23 cellular contexts compared by ENCODE assay signal in the genomic region with DNA sequence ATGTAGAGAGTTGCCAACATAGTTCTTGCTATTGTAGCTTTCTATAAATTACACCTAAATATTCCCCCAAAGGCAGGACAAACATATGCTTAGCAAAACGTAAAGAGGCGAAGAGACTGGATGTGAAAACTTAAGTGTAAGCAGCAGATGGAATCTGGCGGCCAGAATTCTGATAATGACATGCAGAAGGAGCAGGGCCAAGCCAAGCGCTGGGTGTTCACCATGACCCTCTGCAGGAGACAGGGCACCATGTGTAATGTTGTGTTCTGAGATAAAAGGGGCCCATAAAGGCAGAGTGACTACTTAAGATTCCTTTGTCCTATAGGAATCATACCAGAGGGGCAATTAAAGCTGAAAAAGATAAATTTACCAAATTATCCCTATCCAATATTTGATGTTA.
"Had no signal": no experiment of that assay in that cellular context is flagged by ENCODE, and none has a peak within 500 bp of the region (broad histone marks: within the 10 kb centered on the region; RNA-seq: fewer than 3 reads in every experiment).

No MANE protein-coding gene starts in this region.

- H3K4me3 ChIP-seq: hepatocyte, left ventricle myocardium inferior, lower lobe of right lung, pancreas, prostate gland, right lobe of liver, spleen, tibial artery, upper lobe of right lung, vagina had no signal

- H3K9me3 ChIP-seq: left ventricle myocardium inferior, lower lobe of right lung, pancreas, prostate gland, right lobe of liver, spleen, tibial artery, upper lobe of right lung, vagina had no signal

- H3K27ac ChIP-seq: hepatocyte, left ventricle myocardium inferior, lower lobe of right lung, pancreas, prostate gland, right lobe of liver, tibial artery, upper lobe of right lung, vagina had no signal

- H3K27me3 Mint-ChIP-seq: dendritic cell treated with granulocyte-macrophage colony-stimulating factor and Interleukin-4, amounts not matched to agents 40 ng/mL and 50 ng/mL, for 4 days; stimulated activated naive CD8-positive, alpha-beta T cell treated with anti-CD3 and anti-CD28 coated beads, Interleukin-15, Interleukin-2, amounts not matched to agents 100 ng/mL and 50 ng/mL, for 24 hours had no signal

- DNase-seq: erythroblast; head of caudate nucleus; kidney; left cardiac atrium; left ventricle myocardium inferior; lower lobe of right lung; midbrain; pancreas; right lobe of liver; spleen; stimulated activated CD4-positive, alpha-beta T cell treated with anti-CD3 and anti-CD28 coated beads, Interleukin-15, amount 100 ng/mL, for 24 hours; stimulated activated CD4-positive, alpha-beta T cell treated with anti-CD3 and anti-CD28 coated beads, Interleukin-1b, Interleukin-23, amount 100 ng/mL, for 48 hours; stimulated activated CD4-positive, alpha-beta T cell treated with anti-CD3 and anti-CD28 coated beads, Interleukin-4, amount 100 ng/mL, for 24 hours; tibial artery; upper lobe of right lung had no signal

- H3K9me3 Mint-ChIP-seq: dendritic cell treated with granulocyte-macrophage colony-stimulating factor and Interleukin-4, amounts not matched to agents 40 ng/mL and 50 ng/mL, for 4 days; natural killer cell treated with Interleukin-12 subunit alpha and Interleukin-12 subunit beta and Interleukin-15 and Interleukin-18, amount 100 ng/mL, for 72 hours; stimulated activated memory B cell treated with anti-CD40 and anti-IgM and Interleukin-4, amounts not matched to agents 10 μg/mL and 1 μg/mL and 100 μg/mL, for 72 hours had no signal

- H3K4me2 ChIP-seq: hepatocyte had no signal

- H3K36me3 ChIP-seq: left ventricle myocardium inferior, lower lobe of right lung, pancreas, prostate gland, right lobe of liver, spleen, tibial artery, upper lobe of right lung, vagina had no signal

- H3K4me1 Mint-ChIP-seq: memory B cell; stimulated activated memory B cell treated with anti-CD40 and anti-IgM and Interleukin-4, amounts not matched to agents 10 μg/mL and 1 μg/mL and 100 μg/mL, for 72 hours had no signal

- ATAC-seq: lower lobe of right lung; natural killer cell treated with Interleukin-12 subunit alpha and Interleukin-12 subunit beta and Interleukin-15 and Interleukin-18, amount 100 ng/mL, for 72 hours; pancreas; stimulated activated memory B cell treated with anti-CD40 and anti-IgM and Interleukin-4, amounts not matched to agents 10 μg/mL and 1 μg/mL and 100 μg/mL, for 72 hours; upper lobe of right lung had no signal

- H3K27ac Mint-ChIP-seq: dendritic cell treated with granulocyte-macrophage colony-stimulating factor and Interleukin-4, amounts not matched to agents 40 ng/mL and 50 ng/mL, for 4 days; memory B cell; natural killer cell treated with Interleukin-12 subunit alpha and Interleukin-12 subunit beta and Interleukin-15 and Interleukin-18, amount 100 ng/mL, for 72 hours; stimulated activated memory B cell treated with anti-CD40 and anti-IgM and Interleukin-4, amounts not matched to agents 10 μg/mL and 1 μg/mL and 100 μg/mL, for 72 hours; stimulated activated naive CD8-positive, alpha-beta T cell treated with anti-CD3 and anti-CD28 coated beads, Interleukin-15, Interleukin-2, amounts not matched to agents 100 ng/mL and 50 ng/mL, for 24 hours had no signal

- H3K36me3 Mint-ChIP-seq: memory B cell; natural killer cell treated with Interleukin-12 subunit alpha and Interleukin-12 subunit beta and Interleukin-15 and Interleukin-18, amount 100 ng/mL, for 72 hours; stimulated activated memory B cell treated with anti-CD40 and anti-IgM and Interleukin-4, amounts not matched to agents 10 μg/mL and 1 μg/mL and 100 μg/mL, for 72 hours had no signal

- H3K79me2 ChIP-seq: hepatocyte had no signal

- H3K27me3 ChIP-seq: hepatocyte, pancreas, right lobe of liver, spleen, tibial artery, upper lobe of right lung, vagina had no signal

- H3K4me1 ChIP-seq: lower lobe of right lung, pancreas, prostate gland, right lobe of liver, upper lobe of right lung, vagina had no signal

- H3K4me3 Mint-ChIP-seq: dendritic cell treated with granulocyte-macrophage colony-stimulating factor and Interleukin-4, amounts not matched to agents 40 ng/mL and 50 ng/mL, for 4 days; memory B cell; natural killer cell treated with Interleukin-12 subunit alpha and Interleukin-12 subunit beta and Interleukin-15 and Interleukin-18, amount 100 ng/mL, for 72 hours; stimulated activated memory B cell treated with anti-CD40 and anti-IgM and Interleukin-4, amounts not matched to agents 10 μg/mL and 1 μg/mL and 100 μg/mL, for 72 hours; stimulated activated naive CD8-positive, alpha-beta T cell treated with anti-CD3 and anti-CD28 coated beads, Interleukin-15, Interleukin-2, amounts not matched to agents 100 ng/mL and 50 ng/mL, for 24 hours had no signal

- H2AFZ ChIP-seq: hepatocyte had no signal
